19 cellular contexts compared by ENCODE assay signal in genomic region chr6:52509281-52510212, GRCh38.
DNase-seq lines count a peak whose midpoint lies in the region; ATAC-seq and TF ChIP-seq lines count a peak whose summit lies in the region.
"Had no signal": no experiment of that assay in that cellular context is flagged by ENCODE, and none has a peak within 500 bp of the region (broad histone marks: within the 10 kb centered on the region; RNA-seq: fewer than 3 reads in every experiment).

No MANE protein-coding gene starts in this region.

- peaks cover 0 to 78% of the 10 kb centered on the region in 2 donors for H3K4me1 ChIP-seq in right atrium auricular region
- peaks cover 12 to 87% (median 40%) of the 10 kb centered on the region in 9 donors for H3K4me1 ChIP-seq in heart right ventricle

- H3K27me3 ChIP-seq in right atrium auricular region: no peaks in the 10 kb centered on the region
- H3K27me3 ChIP-seq in heart right ventricle: no peaks in the 10 kb centered on the region
- H3K27me3 ChIP-seq: spleen had no signal

- peaks cover 6% of the 10 kb centered on the region for H3K4me1 Mint-ChIP-seq in activated B cell treated with CpG ODN at 0.5 μM for 24 hours
- H3K4me1 Mint-ChIP-seq: activated CD8-positive, alpha-beta memory T cell treated with anti-CD3 and anti-CD28 coated beads, Interleukin-2, amount 10 ng/mL, durations not matched to agents 7 days and 5 days had no signal

- H3K36me3 ChIP-seq in right atrium auricular region (peaks cover 47% of the 10 kb centered on the region), heart right ventricle (peaks cover 0 to 89% (median 23%) of the 10 kb centered on the region in 9 donors)

- no peaks in the 10 kb centered on the region for H3K9me3 Mint-ChIP-seq in activated B cell treated with CpG ODN at 0.5 μM for 24 hours

- H3K27me3 Mint-ChIP-seq in activated B cell treated with CpG ODN at 0.5 μM for 24 hours: no peaks in the 10 kb centered on the region
- H3K27me3 Mint-ChIP-seq: activated CD8-positive, alpha-beta memory T cell treated with anti-CD3 and anti-CD28 coated beads, Interleukin-2, amount 10 ng/mL, durations not matched to agents 7 days and 5 days had no signal

- TF ChIP-seq CTCF in right atrium auricular region (IDR thresholded peaks at IDR 0.05) (no peak), heart right ventricle (IDR thresholded peaks at IDR 0.05) (no peak), activated B cell treated with CpG ODN at 0.5 μM for 24 hours (IDR thresholded peaks at IDR 0.05) (no peak)

- no peak overlapping the region for H3K27ac ChIP-seq in right atrium auricular region
- H3K27ac ChIP-seq in heart right ventricle: peak overlapping the region in 2 of 10 donors; percentile 5 to 93
- H3K27ac ChIP-seq: lower lobe of right lung, VCaP had no signal

- H3K9me3 ChIP-seq in right atrium auricular region (no peaks in the 10 kb centered on the region), heart right ventricle (no peaks in the 10 kb centered on the region)
- H3K9me3 ChIP-seq: esophagus squamous epithelium, lower lobe of right lung, spleen had no signal

- CTCF ChIA-PET in activated B cell treated with CpG ODN at 0.5 μM for 24 hours (lab: Charles Lee): no interaction called here

- no peak overlapping the region for H3K27ac Mint-ChIP-seq in activated B cell treated with CpG ODN at 0.5 μM for 24 hours
- H3K27ac Mint-ChIP-seq: activated CD8-positive, alpha-beta memory T cell treated with anti-CD3 and anti-CD28 coated beads, Interleukin-2, amount 10 ng/mL, durations not matched to agents 7 days and 5 days had no signal

- DNase-seq in right atrium auricular region (ENCODE audit: low spot score) (peak; percentile 44), heart right ventricle (no peak), activated B cell treated with CpG ODN at 0.5 μM for 24 hours (no peak), kidney tubule cell (ENCODE audit: low spot score) (peak; percentile 64), RPMI8226 (no peak), activated gamma-delta T cell treated with Interleukin-2 at 50 U/mL for 16 hours (no peak)
- DNase-seq: ACHN; activated CD8-positive, alpha-beta memory T cell treated with anti-CD3 and anti-CD28 coated beads, Interleukin-2, amount 10 ng/mL, durations not matched to agents 7 days and 5 days; activated naive CD4-positive, alpha-beta T cell; Calu3; esophagus squamous epithelium; lower lobe of right lung; NCI-H187 treated with DMSO at 0.1 percent for 48 hours; NCI-H774; nucleus accumbens; spleen had no signal

- POLR2A ChIA-PET in activated B cell treated with CpG ODN at 0.5 μM for 24 hours (lab: Charles Lee): no interaction called here

- no peak for ATAC-seq in heart right ventricle
- peak; percentile 21 for ATAC-seq in activated B cell treated with CpG ODN at 0.5 μM for 24 hours (ENCODE audit: low read depth)
- ATAC-seq in HG03159 (IDR thresholded peaks at IDR 0.05; ENCODE audit: unreplicated experiment): no peak
- ATAC-seq in GM21528 (IDR thresholded peaks at IDR 0.05; ENCODE audit: low FRiP score, unreplicated experiment): no peak
- ATAC-seq: activated CD8-positive, alpha-beta memory T cell treated with anti-CD3 and anti-CD28 coated beads, Interleukin-2, amount 10 ng/mL, durations not matched to agents 7 days and 5 days; lower lobe of right lung had no signal

- no peak overlapping the region for H3K4me3 Mint-ChIP-seq in activated B cell treated with CpG ODN at 0.5 μM for 24 hours
- H3K4me3 Mint-ChIP-seq: activated CD8-positive, alpha-beta memory T cell treated with anti-CD3 and anti-CD28 coated beads, Interleukin-2, amount 10 ng/mL, durations not matched to agents 7 days and 5 days had no signal

- H3K4me3 ChIP-seq in right atrium auricular region (no peak overlapping the region), heart right ventricle (no peak overlapping the region)
- H3K4me3 ChIP-seq: esophagus squamous epithelium, lower lobe of right lung, spleen had no signal

- intact Hi-C loops in heart right ventricle (cut with DNase I) (loop anchor here in 4 of 10 donors (2.0 to 10.0 kb wide), 4 partner anchors 65 to 155 kb away; partner anchors contain the start of genes TRAM2 (in 2 of the 4) and EFHC1 (in 1 of the 4)), activated B cell treated with CpG ODN at 0.5 μM for 24 hours (cut with micrococcal nuclease) (no loop called here)

- peaks cover 82% of the 10 kb centered on the region for H3K36me3 Mint-ChIP-seq in activated B cell treated with CpG ODN at 0.5 μM for 24 hours (ENCODE audit: low read depth)
- H3K36me3 Mint-ChIP-seq: activated CD8-positive, alpha-beta memory T cell treated with anti-CD3 and anti-CD28 coated beads, Interleukin-2, amount 10 ng/mL, durations not matched to agents 7 days and 5 days had no signal

- 92 to 93% methylated on average over 14 of the region's 14 CpGs for WGBS in heart right ventricle, 2 donors

Comparison
In these comparisons a context has a peak if more than half of its experiments do, and no peak if none do; other contexts are left out.
1. DNase-seq: peak in right atrium auricular region (single experiment) and kidney tubule cell (single experiment); none in heart right ventricle (0 of 2), activated B cell treated with CpG ODN at 0.5 μM for 24 hours (single experiment), RPMI8226 (single experiment) and activated gamma-delta T cell treated with Interleukin-2 at 50 U/mL for 16 hours (single experiment).